8 cellular contexts compared by ENCODE assay signal in the genomic region with DNA sequence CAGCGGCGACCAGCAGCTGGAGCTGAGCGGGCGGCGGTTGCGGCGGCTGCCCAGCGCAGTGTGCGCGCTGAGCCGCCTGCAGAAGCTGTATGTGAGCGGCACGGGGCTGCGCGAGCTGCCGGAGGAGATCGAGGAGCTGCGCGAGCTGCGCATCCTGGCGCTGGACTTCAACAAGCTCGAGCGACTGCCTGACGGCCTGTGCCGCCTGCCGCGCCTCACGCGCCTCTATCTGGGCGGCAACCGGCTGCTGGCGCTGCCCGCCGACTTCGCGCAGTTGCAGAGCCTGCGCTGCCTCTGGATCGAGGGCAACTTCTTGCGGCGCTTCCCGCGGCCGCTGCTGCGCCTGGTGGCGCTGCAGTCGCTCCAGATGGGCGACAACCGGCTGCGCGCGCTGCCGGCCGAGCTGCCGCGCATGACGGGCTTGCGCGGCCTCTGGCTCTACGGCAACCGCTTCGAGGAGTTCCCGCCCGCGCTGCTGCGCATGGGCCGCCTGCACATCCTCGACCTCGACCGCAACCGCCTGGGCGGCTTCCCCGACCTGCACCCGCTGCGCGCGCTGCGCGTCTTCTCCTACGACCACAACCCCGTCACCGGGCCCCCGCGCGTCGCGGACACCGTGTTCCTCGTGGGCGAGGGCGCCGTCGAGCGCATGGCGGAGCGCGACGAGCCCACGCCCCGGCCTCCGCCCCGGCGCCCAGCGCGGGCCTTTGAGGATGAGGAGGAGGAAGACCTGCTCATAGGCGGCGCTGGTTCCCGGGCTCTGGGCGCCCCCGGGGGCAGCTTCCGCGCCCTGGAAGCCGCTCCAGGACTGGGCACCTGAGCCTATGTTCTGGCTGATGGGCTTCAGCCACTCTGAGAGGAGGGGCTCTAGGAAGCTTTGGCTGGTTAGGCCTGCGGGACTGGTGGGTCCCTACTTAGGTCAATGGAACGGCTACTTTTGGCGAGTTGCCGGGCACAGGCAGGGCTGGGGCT. TPM values are rescaled to one million over a fixed set of nuclear protein-coding genes. Genes with fewer than 3 reads are reported as not detected.
DNase-seq lines count a peak whose midpoint lies in the region; ATAC-seq and TF ChIP-seq lines count a peak whose summit lies in the region.

No MANE protein-coding gene starts in this region.

- peak overlapping the region; percentile 78 for H3K4me2 ChIP-seq in PC-9

- H2AFZ ChIP-seq in PC-9: peak overlapping the region; percentile 76

- H3K27ac ChIP-seq in HUES48 (ENCODE audit: low read depth, low read length) (no peak overlapping the region), PC-9 (no peak overlapping the region)

- no peak overlapping the region for H3K9ac ChIP-seq in HUES48 (ENCODE audit: low read depth, low read length)

- H3F3A ChIP-seq in PC-9 (ENCODE audit: insufficient read depth, low read depth): peaks cover 17% of the 10 kb centered on the region; the same call in 1 of the 2 replicates

- peak; percentile 57 for TF ChIP-seq CTCF in PC-9 (conservative IDR thresholded peaks at IDR 0.05)
- peak; percentile 60 for TF ChIP-seq CTCF in osteocyte (IDR thresholded peaks at IDR 0.05)
- TF ChIP-seq CTCF in type B pancreatic cell (conservative IDR thresholded peaks at IDR 0.05): peak; percentile 76

- intact Hi-C loops in PC-9 (cut with micrococcal nuclease; ENCODE audit: unreplicated experiment): loop anchor here (1.0 to 10.0 kb wide), 2 partner anchors 21 to 175 kb away; partner anchors contain the start of genes DDB1 and TKFC

- peak overlapping the region; percentile 55 for H3K4me3 Mint-ChIP-seq in osteocyte (ENCODE audit: unreplicated experiment)
- H3K4me3 Mint-ChIP-seq in type B pancreatic cell: peak overlapping the region; percentile 54

- H3K36me3 ChIP-seq in HUES48 (ENCODE audit: control insufficient read depth, insufficient read depth, low read length): no peaks in the 10 kb centered on the region
- no peaks in the 10 kb centered on the region for H3K36me3 ChIP-seq in PC-9 (ENCODE audit: low read depth)

- DNase-seq in ACHN (peak; percentile 34), PC-9 (peak; percentile 73 to 83), globus pallidus (ENCODE audit: low spot score) (peak; percentile 30), osteocyte (ENCODE audit: extremely low spot score, unreplicated experiment) (no peak), type B pancreatic cell (ENCODE audit: extremely low spot score, unreplicated experiment) (peak; percentile 82)
- DNase-seq in activated naive CD4-positive, alpha-beta T cell treated with Interleukin-2 at 50 U/mL for 16 hours: peak; percentile 71

- CTCF ChIA-PET in PC-9 (lab: Charles Lee): interaction anchor here (0.7 kb wide), 1 partner anchor 72 kb away, joined by 3 read pairs; the partner anchor contains the start of gene SYT7

- H3K27me3 ChIP-seq in HUES48 (ENCODE audit: control insufficient read depth, insufficient read depth, low read length) (peaks cover 48% of the 10 kb centered on the region), PC-9 (ENCODE audit: insufficient read depth, low read depth) (peaks cover 28% of the 10 kb centered on the region)

- peak; percentile 86 for ATAC-seq in GM18867 (IDR thresholded peaks at IDR 0.05; ENCODE audit: unreplicated experiment)

- H4K20me1 ChIP-seq in PC-9 (ENCODE audit: insufficient read depth): no peaks in the 10 kb centered on the region

- H3K9me3 ChIP-seq in HUES48 (ENCODE audit: control insufficient read depth, insufficient read depth, low read length): no peaks in the 10 kb centered on the region
- no peaks in the 10 kb centered on the region for H3K9me3 ChIP-seq in PC-9 (ENCODE audit: insufficient read depth, low read depth)

- no peaks in the 10 kb centered on the region for H3K9me2 ChIP-seq in PC-9 (ENCODE audit: insufficient read depth)

- H3K27ac Mint-ChIP-seq in osteocyte (ENCODE audit: unreplicated experiment) (no peak overlapping the region), type B pancreatic cell (no peak overlapping the region)

- POLR2A ChIA-PET in PC-9 (lab: Charles Lee; ENCODE audit: unreplicated experiment): no interaction called here

- H3K4me1 Mint-ChIP-seq in osteocyte (ENCODE audit: unreplicated experiment): peaks cover 10% of the 10 kb centered on the region
- H3K4me1 Mint-ChIP-seq in type B pancreatic cell (ENCODE audit: unreplicated experiment): peaks cover 34% of the 10 kb centered on the region

- H3K36me3 Mint-ChIP-seq in osteocyte (ENCODE audit: unreplicated experiment) (no peaks in the 10 kb centered on the region), type B pancreatic cell (no peaks in the 10 kb centered on the region)

- H3K27me3 Mint-ChIP-seq in osteocyte (ENCODE audit: unreplicated experiment) (peaks cover 57% of the 10 kb centered on the region), type B pancreatic cell (peaks cover 24% of the 10 kb centered on the region)

- H3K4me1 ChIP-seq in HUES48 (ENCODE audit: control insufficient read depth, insufficient read depth, low read length): peaks cover 26% of the 10 kb centered on the region
- H3K4me1 ChIP-seq in PC-9 (replicated peaks; ENCODE audit: insufficient read depth): peaks cover 43% of the 10 kb centered on the region

- no peaks in the 10 kb centered on the region for H3K9me3 Mint-ChIP-seq in osteocyte (ENCODE audit: unreplicated experiment)
- H3K9me3 Mint-ChIP-seq in type B pancreatic cell: no peaks in the 10 kb centered on the region

- H3K4me3 ChIP-seq in HUES48 (ENCODE audit: low read depth, low read length): peak overlapping the region; percentile 8; the same call in 1 of the 2 replicates
- H3K4me3 ChIP-seq in PC-9: peak overlapping the region; percentile 48; the same call in 1 of the 2 replicates

- no TSS peak for BruUV-seq in PC-9 (replicated peaks; lab: Mats Ljungman, UMichigan)

- no peaks in the 10 kb centered on the region for H3K79me2 ChIP-seq in PC-9 (ENCODE audit: low read depth)

- in situ Hi-C loops in ACHN (cut with HindIII; ENCODE audit: low pct_ligation_motif_present, low pct_unique_long_range_greater_than_20kb, low sequenced_read_pairs): no loop called here

RNA-seq across cellular contexts. Expression of gene LRRC10B, which starts 0.8 kb away (rescaled TPM):
- total RNA-seq in PC-9 (2021): 1.0 and 1.1 TPM in 2 replicates
- total RNA-seq in osteocyte: not detected in 2 replicates
- 3.2 and 10.0 TPM in 2 replicates for total RNA-seq in type B pancreatic cell (ENCODE audit: low replicate concordance)
